In the genomic region with DNA sequence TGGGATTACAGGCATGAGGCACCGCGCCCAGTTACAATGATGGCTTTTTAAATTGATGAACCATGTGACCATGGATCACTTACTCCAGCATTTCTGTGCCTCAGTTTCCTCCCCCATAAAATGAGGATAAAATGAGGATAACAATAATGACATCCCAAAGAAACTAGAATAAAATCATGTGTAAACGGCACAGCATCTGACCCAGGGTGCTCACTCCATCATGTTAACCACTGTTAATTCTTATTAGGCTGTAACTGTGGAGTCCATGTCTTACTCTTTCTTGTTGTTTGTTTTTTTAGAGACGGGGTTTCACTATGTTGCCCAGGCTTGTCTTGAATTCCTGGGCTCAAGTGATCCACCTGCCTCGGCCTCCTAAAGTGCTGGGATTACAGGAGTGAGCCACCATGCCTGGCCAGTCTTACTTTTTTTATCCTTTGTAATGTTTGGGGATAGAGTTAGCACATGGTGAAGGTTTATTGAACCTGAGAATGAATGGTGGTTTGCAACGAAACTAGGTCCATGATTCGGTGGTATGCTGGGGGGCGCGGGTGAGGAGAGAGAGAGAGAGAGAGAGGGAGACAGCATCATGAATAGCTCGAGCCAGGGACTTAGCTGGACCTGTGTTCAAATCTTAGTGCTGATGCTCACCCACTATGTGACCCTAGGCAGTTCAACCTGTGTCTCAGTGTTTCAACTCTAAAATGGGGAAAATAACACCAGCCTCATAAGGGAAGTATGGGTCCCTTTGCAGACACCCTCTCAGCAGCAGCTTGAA, we compare ENCODE assay signal across 31 cellular contexts. TPM values are rescaled to one million over a fixed set of nuclear protein-coding genes. Genes with fewer than 3 reads are reported as not detected.
"Had no signal": no experiment of that assay in that cellular context is flagged by ENCODE, and none has a peak within 500 bp of the region (broad histone marks: within the 10 kb centered on the region; RNA-seq: fewer than 3 reads in every experiment).

No MANE protein-coding gene starts in this region.

- H3K27ac Mint-ChIP-seq: natural killer cell treated with Interleukin-12 subunit alpha and Interleukin-12 subunit beta and Interleukin-15 and Interleukin-18, amount 100 ng/mL, for 72 hours; nephron progenitor cell; progenitor cell of endocrine pancreas; stimulated activated effector memory CD8-positive, alpha-beta T cell treated with anti-CD3 and anti-CD28 coated beads, Interleukin-12 subunit alpha, Interleukin-12 subunit beta, amount 100 ng/mL, for 72 hours; stimulated activated naive B cell treated with anti-CD40 and anti-IgM and Interleukin-4, amounts not matched to agents 10 μg/mL and 1 μg/mL and 100 μg/mL, for 72 hours; stimulated activated naive CD8-positive, alpha-beta T cell treated with anti-CD3 and anti-CD28 coated beads, Interleukin-15, Interleukin-2, amounts not matched to agents 100 ng/mL and 50 ng/mL, for 24 hours had no signal

- H3K36me3 ChIP-seq: ovary, right lobe of liver, sigmoid colon, stomach, thoracic aorta, thyroid gland, tibial nerve, upper lobe of left lung, vagina had no signal

- H3K36me3 Mint-ChIP-seq: natural killer cell treated with Interleukin-12 subunit alpha and Interleukin-12 subunit beta and Interleukin-15 and Interleukin-18, amount 100 ng/mL, for 72 hours; stimulated activated effector memory CD8-positive, alpha-beta T cell treated with anti-CD3 and anti-CD28 coated beads, Interleukin-12 subunit alpha, Interleukin-12 subunit beta, amount 100 ng/mL, for 72 hours; stimulated activated naive B cell treated with anti-CD40 and anti-IgM and Interleukin-4, amounts not matched to agents 10 μg/mL and 1 μg/mL and 100 μg/mL, for 72 hours had no signal

- H3K9me3 Mint-ChIP-seq: natural killer cell treated with Interleukin-12 subunit alpha and Interleukin-12 subunit beta and Interleukin-15 and Interleukin-18, amount 100 ng/mL, for 72 hours; nephron progenitor cell; neural crest cell; stimulated activated naive CD8-positive, alpha-beta T cell treated with anti-CD3 and anti-CD28 coated beads, Interleukin-15, Interleukin-2, amounts not matched to agents 100 ng/mL and 50 ng/mL, for 24 hours had no signal

- H3K9me3 ChIP-seq: ovary, psoas muscle, right lobe of liver, sigmoid colon, stomach, thoracic aorta, thyroid gland, tibial nerve, upper lobe of left lung, vagina had no signal

- H3K9ac ChIP-seq: parathyroid adenoma had no signal

- H3K4me3 ChIP-seq: ovary, psoas muscle, right lobe of liver, sigmoid colon, stomach, thoracic aorta, thyroid gland, tibial nerve, upper lobe of left lung, vagina had no signal

- H2AFZ ChIP-seq: parathyroid adenoma had no signal

- H3K27me3 Mint-ChIP-seq: stimulated activated naive CD8-positive, alpha-beta T cell treated with anti-CD3 and anti-CD28 coated beads, Interleukin-15, Interleukin-2, amounts not matched to agents 100 ng/mL and 50 ng/mL, for 24 hours had no signal

- H3K4me3 Mint-ChIP-seq: natural killer cell treated with Interleukin-12 subunit alpha and Interleukin-12 subunit beta and Interleukin-15 and Interleukin-18, amount 100 ng/mL, for 72 hours; nephron progenitor cell; neural crest cell; stimulated activated effector memory CD8-positive, alpha-beta T cell treated with anti-CD3 and anti-CD28 coated beads, Interleukin-12 subunit alpha, Interleukin-12 subunit beta, amount 100 ng/mL, for 72 hours; stimulated activated naive B cell treated with anti-CD40 and anti-IgM and Interleukin-4, amounts not matched to agents 10 μg/mL and 1 μg/mL and 100 μg/mL, for 72 hours; stimulated activated naive CD8-positive, alpha-beta T cell treated with anti-CD3 and anti-CD28 coated beads, Interleukin-15, Interleukin-2, amounts not matched to agents 100 ng/mL and 50 ng/mL, for 24 hours had no signal

- H3K27ac ChIP-seq: ovary, parathyroid adenoma, psoas muscle, right lobe of liver, sigmoid colon, stomach, thoracic aorta, thyroid gland, tibial nerve, upper lobe of left lung, vagina had no signal

- H3K4me1 ChIP-seq: parathyroid adenoma, psoas muscle, right lobe of liver, sigmoid colon, stomach, tibial nerve, vagina had no signal

- H3K4me1 Mint-ChIP-seq: stimulated activated effector memory CD8-positive, alpha-beta T cell treated with anti-CD3 and anti-CD28 coated beads, Interleukin-12 subunit alpha, Interleukin-12 subunit beta, amount 100 ng/mL, for 72 hours; stimulated activated naive B cell treated with anti-CD40 and anti-IgM and Interleukin-4, amounts not matched to agents 10 μg/mL and 1 μg/mL and 100 μg/mL, for 72 hours had no signal

- DNase-seq: nephron progenitor cell; occipital lobe; ovary; posterior cingulate gyrus; psoas muscle; right cardiac atrium; right lobe of liver; sigmoid colon; small intestine; stimulated activated CD4-positive, alpha-beta T cell treated with anti-CD3 and anti-CD28 coated beads, Interleukin-15, amount 100 ng/mL, for 24 hours; stimulated activated CD4-positive, alpha-beta T cell treated with anti-CD3 and anti-CD28 coated beads, Interleukin-2, amount 100 ng/mL, for 24 hours; stimulated activated CD4-positive, alpha-beta T cell treated with anti-CD3 and anti-CD28 coated beads, Interleukin-2, amount 100 ng/mL, for 48 hours; stimulated activated CD4-positive, alpha-beta T cell treated with anti-CD3 and anti-CD28 coated beads, Interleukin-4, amount 100 ng/mL, for 24 hours; stimulated activated naive B cell treated with anti-CD40 and anti-IgM and Interleukin-4, amounts not matched to agents 10 μg/mL and 1 μg/mL and 100 μg/mL, for 72 hours; stimulated activated naive CD4-positive, alpha-beta T cell treated with Interleukin-2 at 50 U/mL for 16 hours; stomach; thyroid gland; trophoblast cell; upper lobe of left lung had no signal

- H3K27me3 ChIP-seq: ovary, right lobe of liver, sigmoid colon, stomach, thyroid gland, tibial nerve, upper lobe of left lung, vagina had no signal

RNA-seq across cellular contexts. Expression of gene MYCN, which starts 52.3 kb away (rescaled TPM):
- total RNA-seq: natural killer cell treated with Interleukin-12 subunit alpha and Interleukin-12 subunit beta and Interleukin-15 and Interleukin-18, amount 100 ng/mL, for 72 hours; osteoblast; renal cortical epithelial cell; subcutaneous adipose tissue had no signal
